ENCODE assay signal across 17 cellular contexts in the genomic region with DNA sequence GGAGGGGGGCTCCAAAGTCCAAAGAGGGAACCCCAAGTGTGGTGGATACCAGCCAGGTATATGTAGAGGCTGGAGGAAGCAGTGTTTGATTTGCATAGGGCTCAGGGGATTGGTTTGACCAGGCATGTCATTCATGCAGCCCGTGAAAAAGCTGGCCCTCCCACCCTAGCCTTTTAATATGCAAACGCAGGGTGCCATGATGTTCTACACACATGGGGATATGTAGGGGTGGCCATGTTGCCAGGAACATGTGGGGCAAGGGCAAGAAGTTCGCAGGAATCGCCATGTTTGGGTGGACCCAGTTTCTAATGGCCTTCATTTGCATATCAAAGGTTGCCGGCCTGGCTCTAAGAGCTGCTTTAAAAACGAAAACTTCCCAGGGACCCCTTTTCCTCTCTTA.
"Had no signal": no experiment of that assay in that cellular context is flagged by ENCODE, and none has a peak within 500 bp of the region (broad histone marks: within the 10 kb centered on the region; RNA-seq: fewer than 3 reads in every experiment).

No MANE protein-coding gene starts in this region.

- H3K27me3 ChIP-seq: colonic mucosa, gastroesophageal sphincter, right atrium auricular region, sigmoid colon, stomach, transverse colon had no signal

- H3K4me3 ChIP-seq: colonic mucosa, esophagus squamous epithelium, gastroesophageal sphincter, right atrium auricular region, sigmoid colon, skin epidermis, stomach, thoracic aorta, transverse colon had no signal

- H3K4me1 Mint-ChIP-seq: naive B cell had no signal

- ATAC-seq: gastroesophageal sphincter had no signal

- DNase-seq: colonic mucosa; dermis blood vessel endothelial cell; esophagus squamous epithelium; foreskin fibroblast; kidney glomerular epithelial cell; mesendoderm; naive B cell; sigmoid colon; stimulated activated CD4-positive, alpha-beta T cell treated with anti-CD3 and anti-CD28 coated beads, Interleukin-12 subunit alpha, Interleukin-12 subunit beta, amount 100 ng/mL, for 4 hours; stimulated activated naive CD4-positive, alpha-beta T cell; stomach; substantia nigra; transverse colon had no signal

- H3K36me3 ChIP-seq: colonic mucosa, esophagus squamous epithelium, gastroesophageal sphincter, right atrium auricular region, sigmoid colon, stomach, thoracic aorta, transverse colon had no signal

- H3K4me1 ChIP-seq: colonic mucosa, esophagus squamous epithelium, gastroesophageal sphincter, right atrium auricular region, sigmoid colon, stomach, transverse colon had no signal

- H3K27ac ChIP-seq: colonic mucosa, esophagus squamous epithelium, gastroesophageal sphincter, right atrium auricular region, sigmoid colon, skin epidermis, stomach, thoracic aorta, transverse colon had no signal

- H3K4me3 Mint-ChIP-seq: naive B cell had no signal

- H3K9me3 ChIP-seq: colonic mucosa, right atrium auricular region had no signal
